In the genomic region with DNA sequence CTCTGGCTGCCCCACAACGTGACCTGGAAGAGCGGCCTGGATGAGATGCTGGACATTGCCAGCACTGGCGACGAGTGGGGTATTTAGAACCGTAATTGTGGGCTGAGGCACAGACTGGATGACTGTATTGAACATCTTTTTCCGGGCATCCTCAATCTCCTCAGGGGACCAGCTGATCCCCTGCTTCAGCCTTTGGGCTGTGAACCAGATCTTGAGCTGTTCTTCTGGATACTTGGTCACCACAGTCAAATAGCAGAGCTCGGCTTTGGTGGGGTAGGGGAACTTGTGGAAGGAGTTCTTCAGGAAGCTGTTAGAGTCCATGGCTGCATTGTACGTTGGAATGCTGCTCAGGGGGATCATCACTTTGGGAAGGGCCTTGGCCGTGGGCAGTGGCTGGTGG, we compare ENCODE assay signal across 27 cellular contexts.
"Had no signal": no experiment of that assay in that cellular context is flagged by ENCODE, and none has a peak within 500 bp of the region (broad histone marks: within the 10 kb centered on the region; RNA-seq: fewer than 3 reads in every experiment).

No MANE protein-coding gene starts in this region.

- DNase-seq: activated CD4-positive, alpha-beta T cell treated with anti-CD3 and anti-CD28 coated beads for 1 hour; activated CD4-positive, alpha-beta T cell treated with anti-CD3 and anti-CD28 coated beads for 48 hours; activated CD4-positive, alpha-beta T cell treated with anti-CD3 and anti-CD28 coated beads, Interleukin-2, amount 50 U/mL, for 4 hours; activated CD4-positive, CD25-positive, alpha-beta regulatory T cell; activated CD8-positive, alpha-beta T cell treated with anti-CD3 and anti-CD28 coated beads for 36 hours; activated gamma-delta T cell treated with Interleukin-2 at 50 U/mL for 16 hours; activated naive CD4-positive, alpha-beta T cell treated with anti-CD3 and anti-CD28 coated beads for 36 hours; activated T-cell treated with anti-CD3 and anti-CD28 coated beads, Interleukin-2, amount 50 U/mL, for 24 hours; adrenal gland; central memory CD4-positive, alpha-beta T cell; NCI-H1092 treated with DMSO at 0.1 percent for 48 hours; NCI-H1417 treated with DMSO at 0.1 percent for 48 hours; NCI-H187 treated with DMSO at 0.1 percent for 48 hours; NCI-H345; NCI-H524 treated with DMSO at 0.1 percent for 48 hours; NCI-H748 treated with DMSO at 0.1 percent for 48 hours; PC-9; Right ventricle myocardium superior; SW 1271; T-helper 1 cell; T1000; WERI-Rb-1 had no signal

- H3K27ac ChIP-seq: PC-9, RWPE1, WERI-Rb-1 had no signal

- FAIRE-seq: bronchial epithelial cell, K562, RCC 7860 had no signal

- ATAC-seq: activated CD8-positive, alpha-beta T cell treated with anti-CD3 and anti-CD28 coated beads for 36 hours; activated naive CD4-positive, alpha-beta T cell treated with anti-CD3 and anti-CD28 coated beads, Interleukin-2, amount 50 U/mL, for 72 hours; K562 had no signal

- H2AFZ ChIP-seq: PC-9 had no signal

- H3K4me2 ChIP-seq: PC-9 had no signal

- H3K4me3 ChIP-seq: adrenal gland, K562, PC-9 had no signal

- H3K27me3 ChIP-seq: adrenal gland had no signal
